Comparison of ENCODE assay signal across 16 cellular contexts in genomic region chr16:57892041-57892440, GRCh38.
A peak's percentile ranks its signal among the peaks of the same experiment; 100 is the strongest.
DNase-seq lines count a peak whose midpoint lies in the region; ATAC-seq, FAIRE-seq and TF ChIP-seq lines count a peak whose summit lies in the region.
"Had no signal": no experiment of that assay in that cellular context is flagged by ENCODE, and none has a peak within 500 bp of the region (broad histone marks: within the 10 kb centered on the region; RNA-seq: fewer than 3 reads in every experiment).

No MANE protein-coding gene starts in this region.

- H3K4me3 ChIP-seq in Caco-2 (ENCODE audit: low read depth, low read length) (no peak overlapping the region), bronchial epithelial cell (ENCODE audit: low read depth, low read length) (no peak overlapping the region)

- no TSS peak for BruUV-seq in Caco-2 (replicated peaks; lab: Mats Ljungman, UMichigan)

- DNase-seq in Caco-2 (no peak), MV-4-11 (lab: John Stamatoyannopoulos, UW) (peak; percentile 17), bronchial epithelial cell (ENCODE audit: low read depth) (peak; percentile 94), activated gamma-delta T cell (lab: John Stamatoyannopoulos, UW) (no peak), cortex of kidney (lab: John Stamatoyannopoulos, UW) (no peak), pons (ENCODE audit: low spot score) (no peak)
- no peak for DNase-seq in natural killer cell treated with Interleukin-12 subunit alpha and Interleukin-12 subunit beta and Interleukin-15 and Interleukin-18, amount 100 ng/mL, for 72 hours (ENCODE audit: low spot score)
- DNase-seq: activated CD4-positive, CD25-positive, alpha-beta regulatory T cell treated with anti-CD3 and anti-CD28 coated beads, Interleukin-2, amount 50 U/mL, for 72 hours; CD4-positive, CD25-positive, alpha-beta regulatory T cell; islet precursor cell; MM.1S; NCI-H526; SIG-M5 had no signal

- H3K4me3 Mint-ChIP-seq in Caco-2 (ENCODE audit: unreplicated experiment) = no peak overlapping the region
- H3K4me3 Mint-ChIP-seq in natural killer cell treated with Interleukin-12 subunit alpha and Interleukin-12 subunit beta and Interleukin-15 and Interleukin-18, amount 100 ng/mL, for 72 hours = peak overlapping the region; percentile 51
- H3K4me3 Mint-ChIP-seq: CD4-positive, CD25-positive, alpha-beta regulatory T cell; neural crest cell had no signal

- H3K4me1 ChIP-seq in Caco-2 = peaks cover 33% of the 10 kb centered on the region

- FAIRE-seq in bronchial epithelial cell (lab: Jason Lieb, UNC) = peak; percentile 58

- no peaks in the 10 kb centered on the region for H3K9me3 ChIP-seq in Caco-2

- CTCF ChIA-PET in Caco-2 (lab: Charles Lee) = no interaction called here

- peaks cover 36% of the 10 kb centered on the region for H3K4me1 Mint-ChIP-seq in Caco-2 (ENCODE audit: low read depth, unreplicated experiment)
- peaks cover 47 to 56% of the 10 kb centered on the region in 2 donors for H3K4me1 Mint-ChIP-seq in natural killer cell treated with Interleukin-12 subunit alpha and Interleukin-12 subunit beta and Interleukin-15 and Interleukin-18, amount 100 ng/mL, for 72 hours (ENCODE audit: low read depth in 2 of 2)
- H3K4me1 Mint-ChIP-seq: neural crest cell had no signal

- no peaks in the 10 kb centered on the region for H3K36me3 ChIP-seq in Caco-2 (ENCODE audit: control insufficient read depth, insufficient read depth, low read length)
- no peaks in the 10 kb centered on the region for H3K36me3 ChIP-seq in bronchial epithelial cell (ENCODE audit: control insufficient read depth, insufficient read depth, low read length)

- TF ChIP-seq CTCF in Caco-2 (IDR thresholded peaks at IDR 0.05; ENCODE audit: insufficient read depth in 1 of 2, low read depth in 1 of 2, low read length in 1 of 2, severe bottlenecking in 1 of 2, unreplicated experiment in 1 of 2) = no peak
- no peak for TF ChIP-seq CTCF in bronchial epithelial cell (IDR thresholded peaks at IDR 0.05; ENCODE audit: insufficient read depth, low read length, severe bottlenecking)

- H3K27ac Mint-ChIP-seq in Caco-2 (ENCODE audit: unreplicated experiment) = peak overlapping the region; percentile 11
- peak overlapping the region in 1 of 2 donors; percentile 50 for H3K27ac Mint-ChIP-seq in natural killer cell treated with Interleukin-12 subunit alpha and Interleukin-12 subunit beta and Interleukin-15 and Interleukin-18, amount 100 ng/mL, for 72 hours
- H3K27ac Mint-ChIP-seq: CD4-positive, CD25-positive, alpha-beta regulatory T cell had no signal

- H3K27me3 Mint-ChIP-seq in Caco-2 (ENCODE audit: insufficient read depth, unreplicated experiment) = no peaks in the 10 kb centered on the region
- no peaks in the 10 kb centered on the region for H3K27me3 Mint-ChIP-seq in natural killer cell treated with Interleukin-12 subunit alpha and Interleukin-12 subunit beta and Interleukin-15 and Interleukin-18, amount 100 ng/mL, for 72 hours

- intact Hi-C loops in Caco-2 (cut with micrococcal nuclease; ENCODE audit: unreplicated experiment) = loop anchor here (5.0 kb wide), 1 partner anchor 135 kb away; no protein-coding TSS in a partner anchor

- no peaks in the 10 kb centered on the region for H3K9me3 Mint-ChIP-seq in Caco-2 (ENCODE audit: unreplicated experiment)
- H3K9me3 Mint-ChIP-seq in natural killer cell treated with Interleukin-12 subunit alpha and Interleukin-12 subunit beta and Interleukin-15 and Interleukin-18, amount 100 ng/mL, for 72 hours = no peaks in the 10 kb centered on the region
- H3K9me3 Mint-ChIP-seq: CD4-positive, CD25-positive, alpha-beta regulatory T cell; neural crest cell had no signal

- ATAC-seq in natural killer cell treated with Interleukin-12 subunit alpha and Interleukin-12 subunit beta and Interleukin-15 and Interleukin-18, amount 100 ng/mL, for 72 hours = peak in 1 of 2 donors; percentile 50
- ATAC-seq in GM21576 (IDR thresholded peaks at IDR 0.05; ENCODE audit: unreplicated experiment) = no peak
- ATAC-seq: foreskin keratinocyte had no signal

- POLR2A ChIA-PET in Caco-2 (lab: Charles Lee) = interaction anchor here (0.5 kb wide), 1 partner anchor 16 kb away, joined by 3 read pairs; no protein-coding TSS in a partner anchor

- no peaks in the 10 kb centered on the region for H3K36me3 Mint-ChIP-seq in Caco-2 (ENCODE audit: insufficient read depth, unreplicated experiment)
- no peaks in the 10 kb centered on the region for H3K36me3 Mint-ChIP-seq in natural killer cell treated with Interleukin-12 subunit alpha and Interleukin-12 subunit beta and Interleukin-15 and Interleukin-18, amount 100 ng/mL, for 72 hours
- H3K36me3 Mint-ChIP-seq: CD4-positive, CD25-positive, alpha-beta regulatory T cell had no signal

- H3K27me3 ChIP-seq in Caco-2 (replicated peaks; ENCODE audit: control insufficient read depth, insufficient read depth, low read length) (no peaks in the 10 kb centered on the region), bronchial epithelial cell (ENCODE audit: control insufficient read depth, insufficient read depth, low read length) (no peaks in the 10 kb centered on the region)
- H3K27me3 ChIP-seq: foreskin keratinocyte had no signal

Comparison
In these comparisons a context has a peak if more than half of its experiments do, and no peak if none do; other contexts are left out.
1. DNase-seq: peak in MV-4-11 (single experiment) and bronchial epithelial cell (single experiment); none in Caco-2 (0 of 2), natural killer cell treated with Interleukin-12 subunit alpha and Interleukin-12 subunit beta and Interleukin-15 and Interleukin-18, amount 100 ng/mL, for 72 hours (single experiment), activated gamma-delta T cell (single experiment), cortex of kidney (single experiment) and pons (single experiment).